ENCODE assay signal across 9 cellular contexts in the genomic region with DNA sequence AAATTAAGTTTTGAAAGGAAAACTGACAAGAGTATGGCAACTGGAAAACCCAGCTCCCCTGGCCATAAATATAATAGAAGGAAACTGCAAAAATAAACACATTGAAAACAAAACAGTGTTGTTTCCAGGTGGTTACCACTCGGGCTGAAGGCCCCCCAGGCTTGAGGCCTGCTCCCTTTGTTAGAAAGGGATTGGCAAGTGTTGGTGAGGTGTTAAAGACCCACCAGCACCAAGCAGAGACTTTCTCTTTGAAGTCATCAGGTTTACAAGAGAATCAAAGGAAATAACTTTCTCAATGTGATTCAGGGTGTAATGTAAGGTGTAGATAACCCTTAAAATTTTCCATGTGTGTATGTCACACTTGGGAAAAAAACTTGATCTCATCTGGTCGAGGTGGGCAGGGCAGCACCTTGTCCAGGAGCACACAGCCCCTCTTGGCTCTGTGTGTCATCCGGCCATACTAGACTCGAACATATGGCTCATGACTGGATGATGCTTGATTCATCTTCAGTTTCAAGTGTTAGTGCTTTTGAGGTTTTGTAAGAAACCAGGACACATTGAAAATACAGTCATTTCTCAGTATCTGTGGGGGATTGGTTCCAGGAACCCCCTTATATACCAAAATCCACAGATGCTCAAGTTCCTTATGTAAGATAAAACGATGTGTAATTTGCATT. TPM values are rescaled to one million over a fixed set of nuclear protein-coding genes. Genes with fewer than 3 reads are reported as not detected.
DNase-seq lines count a peak whose midpoint lies in the region; ATAC-seq and FAIRE-seq lines count a peak whose summit lies in the region.
"Had no signal": no experiment of that assay in that cellular context is flagged by ENCODE, and none has a peak within 500 bp of the region (broad histone marks: within the 10 kb centered on the region; RNA-seq: fewer than 3 reads in every experiment).

No MANE protein-coding gene starts in this region.

- H3K36me3 ChIP-seq in mesodermal cell (ENCODE audit: control insufficient read depth, insufficient read depth, low read length) = peaks cover 47% of the 10 kb centered on the region
- H3K36me3 ChIP-seq in urinary bladder (ENCODE audit: insufficient read depth) = no peaks in the 10 kb centered on the region

- peak; percentile 53 for DNase-seq in activated naive CD4-positive, alpha-beta T cell treated with Interleukin-2 at 50 U/mL for 16 hours
- no peak for DNase-seq in activated naive CD4-positive, alpha-beta T cell (lab: John Stamatoyannopoulos, UW)
- DNase-seq in NCI-H128 (lab: John Stamatoyannopoulos, UW; ENCODE audit: unreplicated experiment) (no peak), HTR-8/SVneo (ENCODE audit: insufficient read length, low spot score) (no peak)
- DNase-seq: DND-41 had no signal

- no peaks in the 10 kb centered on the region for H3K9me3 Mint-ChIP-seq in activated naive CD4-positive, alpha-beta T cell treated with anti-CD3 and anti-CD28 coated beads, Interleukin-2, amount 50 U/mL, for 24 hours

- H3K4me3 Mint-ChIP-seq in activated naive CD4-positive, alpha-beta T cell treated with anti-CD3 and anti-CD28 coated beads, Interleukin-2, amount 50 U/mL, for 24 hours = no peak overlapping the region

- peaks cover 4% of the 10 kb centered on the region for H3K36me3 Mint-ChIP-seq in activated naive CD4-positive, alpha-beta T cell treated with anti-CD3 and anti-CD28 coated beads, Interleukin-2, amount 50 U/mL, for 24 hours

- H3K27ac Mint-ChIP-seq in activated naive CD4-positive, alpha-beta T cell treated with anti-CD3 and anti-CD28 coated beads, Interleukin-2, amount 50 U/mL, for 24 hours = peak overlapping the region; percentile 77

- H3K4me3 ChIP-seq in mesodermal cell (ENCODE audit: extremely low read depth, insufficient read depth, low read length, poor library complexity, severe bottlenecking) (no peak overlapping the region), urinary bladder (ENCODE audit: low read depth, low read length) (no peak overlapping the region)

- FAIRE-seq in HTR-8/SVneo (lab: Jason Lieb, UNC) = no peak

- peaks cover 89% of the 10 kb centered on the region for H3K4me1 ChIP-seq in mesodermal cell (ENCODE audit: control insufficient read depth, insufficient read depth, low read length, poor library complexity, severe bottlenecking)
- H3K4me1 ChIP-seq in urinary bladder (ENCODE audit: insufficient read depth) = no peaks in the 10 kb centered on the region

- H3K27ac ChIP-seq in mesodermal cell (ENCODE audit: low read depth, low read length, severe bottlenecking) (peak overlapping the region; percentile 46), urinary bladder (ENCODE audit: low read depth) (peak overlapping the region; percentile 42)

- ATAC-seq in HG03460 (IDR thresholded peaks at IDR 0.05; ENCODE audit: unreplicated experiment) = no peak

- H3K4me1 Mint-ChIP-seq in activated naive CD4-positive, alpha-beta T cell treated with anti-CD3 and anti-CD28 coated beads, Interleukin-2, amount 50 U/mL, for 24 hours = peaks cover 58% of the 10 kb centered on the region

- WGBS in mesodermal cell (ENCODE audit: insufficient coverage in 2 of 2), 2 experiments = 80 to 83% methylated on average over 1 to 4 of the region's 5 CpGs
- 42% methylated on average over 5 of the region's 5 CpGs for WGBS in urinary bladder

- peaks cover 9% of the 10 kb centered on the region for H3K27me3 Mint-ChIP-seq in activated naive CD4-positive, alpha-beta T cell treated with anti-CD3 and anti-CD28 coated beads, Interleukin-2, amount 50 U/mL, for 24 hours

- no peaks in the 10 kb centered on the region for H3K9me3 ChIP-seq in mesodermal cell (ENCODE audit: control insufficient read depth, low read length)

RNA-seq across cellular contexts. Expression of gene ACTN4, which starts 7.8 kb away (rescaled TPM):
- 478 TPM for polyA plus RNA-seq in mesodermal cell (2013, experiment 1 of 2)
- 340 TPM for polyA plus RNA-seq in mesodermal cell (2013, experiment 2 of 2)
- total RNA-seq in urinary bladder = 140 TPM
- 304 TPM for polyA plus RNA-seq in urinary bladder

RNA-seq across cellular contexts. Expression of gene EIF3K, which starts 36.3 kb away (rescaled TPM):
- polyA plus RNA-seq in mesodermal cell (2013, experiment 1 of 2) = 266 TPM
- polyA plus RNA-seq in mesodermal cell (2013, experiment 2 of 2) = 234 TPM
- 92.4 TPM for total RNA-seq in urinary bladder
- polyA plus RNA-seq in urinary bladder = 373 TPM

RNA-seq across cellular contexts. Expression of gene MAP4K1, which starts 37.5 kb away (rescaled TPM):
- 2.6 TPM for polyA plus RNA-seq in mesodermal cell (2013, experiment 1 of 2)
- 1.1 TPM for polyA plus RNA-seq in mesodermal cell (2013, experiment 2 of 2)
- total RNA-seq in urinary bladder = 2.2 TPM
- polyA plus RNA-seq in urinary bladder = 1.9 TPM
